ENCODE assay signal across 18 cellular contexts in the genomic region with DNA sequence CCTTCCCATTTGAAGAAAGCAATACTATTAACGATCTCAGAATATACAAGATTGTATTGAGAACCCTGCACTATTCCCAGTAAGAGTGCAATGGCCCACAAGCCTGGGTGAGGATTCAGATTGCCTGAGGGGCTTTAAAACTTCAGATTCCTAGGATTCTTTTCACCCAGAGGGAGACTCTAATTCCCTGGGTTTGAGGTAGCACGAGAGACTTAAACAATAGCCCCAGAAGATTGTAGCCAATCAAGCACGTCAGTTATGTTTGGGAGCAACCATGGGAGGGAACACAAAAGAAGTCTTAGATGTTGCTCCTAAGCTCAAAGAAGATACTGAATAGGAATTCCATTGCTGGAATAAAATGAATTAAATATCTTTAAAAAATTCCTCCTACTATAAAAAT. TPM values are rescaled to one million over a fixed set of nuclear protein-coding genes. Genes with fewer than 3 reads are reported as not detected.
DNase-seq lines count a peak whose midpoint lies in the region; TF ChIP-seq lines count a peak whose summit lies in the region.
"Had no signal": no experiment of that assay in that cellular context is flagged by ENCODE, and none has a peak within 500 bp of the region (broad histone marks: within the 10 kb centered on the region; RNA-seq: fewer than 3 reads in every experiment).

No MANE protein-coding gene starts in this region.

- H3K9me3 ChIP-seq in HAP-1 (no peaks in the 10 kb centered on the region), SJCRH30 (replicated peaks) (no peaks in the 10 kb centered on the region), iPS-18a (ENCODE audit: control insufficient read depth, low read depth, low read length) (no peaks in the 10 kb centered on the region), tibial nerve (no peaks in the 10 kb centered on the region), BE2C (no peaks in the 10 kb centered on the region)
- H3K9me3 ChIP-seq: ascending aorta, MG63 had no signal

- 56 to 70% methylated on average over 3 of the region's 3 CpGs for WGBS in tibial nerve, 2 donors

- H3K4me3 ChIP-seq in HAP-1 (no peak overlapping the region), SJCRH30 (peak overlapping the region; percentile 10; the same call in 1 of the 2 replicates), iPS-18a (ENCODE audit: low read length) (peak overlapping the region; percentile 23), tibial nerve (no peak overlapping the region), BE2C (ENCODE audit: low read depth, low read length) (no peak overlapping the region)
- H3K4me3 ChIP-seq: ascending aorta, MG63 had no signal

- peak overlapping the region; percentile 56 for H3K27ac Mint-ChIP-seq in osteocyte (ENCODE audit: unreplicated experiment)
- H3K27ac Mint-ChIP-seq: activated CD8-positive, alpha-beta T cell treated with anti-CD3 and anti-CD28 coated beads for 36 hours; activated naive CD4-positive, alpha-beta T cell treated with anti-CD3 and anti-CD28 coated beads, Interleukin-2, amount 10 ng/mL, durations not matched to agents 7 days and 5 days; activated T-cell treated with anti-CD3 and anti-CD28 coated beads, Interleukin-2, amount 50 U/mL, for 24 hours had no signal

- H3K4me1 Mint-ChIP-seq in osteocyte (ENCODE audit: unreplicated experiment): peaks cover 39% of the 10 kb centered on the region

- no peak for TF ChIP-seq POLR2A in tibial nerve (IDR thresholded peaks at IDR 0.05)

- no peak for TF ChIP-seq CTCF in osteocyte (IDR thresholded peaks at IDR 0.05)
- TF ChIP-seq CTCF in tibial nerve (IDR thresholded peaks at IDR 0.05): no peak
- TF ChIP-seq CTCF in BE2C (IDR thresholded peaks at IDR 0.05; ENCODE audit: low read depth, low read length): no peak

- in situ Hi-C loops in HAP-1 (cut with MboI; ENCODE audit: low sequenced_read_pairs): loop anchor here (25.0 kb wide), 1 partner anchor 715 kb away; a partner anchor contains a TSS

- H3K27ac ChIP-seq in SJCRH30: peak overlapping the region; percentile 76
- no peak overlapping the region for H3K27ac ChIP-seq in iPS-18a (ENCODE audit: low read length)
- H3K27ac ChIP-seq in tibial nerve: no peak overlapping the region
- H3K27ac ChIP-seq: ascending aorta, parathyroid adenoma had no signal

- no peak for TF ChIP-seq EP300 in tibial nerve (IDR thresholded peaks at IDR 0.05)

- H3K27me3 ChIP-seq in HAP-1 (ENCODE audit: low read depth) (no peaks in the 10 kb centered on the region), SJCRH30 (no peaks in the 10 kb centered on the region), iPS-18a (ENCODE audit: control insufficient read depth, insufficient read depth, low read length) (no peaks in the 10 kb centered on the region), tibial nerve (no peaks in the 10 kb centered on the region), BE2C (no peaks in the 10 kb centered on the region)
- H3K27me3 ChIP-seq: ascending aorta, MG63 had no signal

- no peaks in the 10 kb centered on the region for H3K9me3 Mint-ChIP-seq in osteocyte (ENCODE audit: unreplicated experiment)
- H3K9me3 Mint-ChIP-seq: activated CD8-positive, alpha-beta T cell treated with anti-CD3 and anti-CD28 coated beads for 36 hours; activated naive CD4-positive, alpha-beta T cell treated with anti-CD3 and anti-CD28 coated beads, Interleukin-2, amount 10 ng/mL, durations not matched to agents 7 days and 5 days; activated T-cell treated with anti-CD3 and anti-CD28 coated beads, Interleukin-2, amount 50 U/mL, for 24 hours had no signal

- H3K36me3 Mint-ChIP-seq in osteocyte (ENCODE audit: unreplicated experiment): peaks cover 18% of the 10 kb centered on the region

- no peak overlapping the region for H3K4me3 Mint-ChIP-seq in osteocyte (ENCODE audit: unreplicated experiment)
- H3K4me3 Mint-ChIP-seq: activated CD8-positive, alpha-beta T cell treated with anti-CD3 and anti-CD28 coated beads for 36 hours; activated naive CD4-positive, alpha-beta T cell treated with anti-CD3 and anti-CD28 coated beads, Interleukin-2, amount 10 ng/mL, durations not matched to agents 7 days and 5 days; activated T-cell treated with anti-CD3 and anti-CD28 coated beads, Interleukin-2, amount 50 U/mL, for 24 hours had no signal

- H3K4me1 ChIP-seq in HAP-1: peaks cover 52% of the 10 kb centered on the region
- peaks cover 33% of the 10 kb centered on the region for H3K4me1 ChIP-seq in SJCRH30
- peaks cover 29% of the 10 kb centered on the region for H3K4me1 ChIP-seq in iPS-18a (ENCODE audit: control insufficient read depth, low read depth, low read length)
- H3K4me1 ChIP-seq in tibial nerve: peaks cover 0 to 28% (median 2%) of the 10 kb centered on the region in 4 donors
- H3K4me1 ChIP-seq in BE2C: peaks cover 6% of the 10 kb centered on the region
- H3K4me1 ChIP-seq: parathyroid adenoma had no signal

- H3K27me3 Mint-ChIP-seq in osteocyte (ENCODE audit: unreplicated experiment): no peaks in the 10 kb centered on the region
- H3K27me3 Mint-ChIP-seq: activated CD8-positive, alpha-beta T cell treated with anti-CD3 and anti-CD28 coated beads for 36 hours; activated naive CD4-positive, alpha-beta T cell treated with anti-CD3 and anti-CD28 coated beads, Interleukin-2, amount 10 ng/mL, durations not matched to agents 7 days and 5 days; activated T-cell treated with anti-CD3 and anti-CD28 coated beads, Interleukin-2, amount 50 U/mL, for 24 hours had no signal

- DNase-seq in HAP-1 (ENCODE audit: low spot score in 2 of 2) (peak; percentile 66 to 95), SJCRH30 (peak; percentile 53 to 76), osteocyte (ENCODE audit: extremely low spot score, unreplicated experiment) (no peak), tibial nerve (ENCODE audit: low spot score in 2 of 2) (no peak), NCI-H82 (lab: John Stamatoyannopoulos, UW) (no peak), BE2C (no peak)
- DNase-seq in stimulated activated CD4-positive, alpha-beta T cell treated with anti-CD3 and anti-CD28 coated beads, Interleukin-2, amount 100 ng/mL, for 24 hours: no peak
- DNase-seq: activated CD8-positive, alpha-beta T cell treated with anti-CD3 and anti-CD28 coated beads for 36 hours; activated naive CD4-positive, alpha-beta T cell treated with anti-CD3 and anti-CD28 coated beads, Interleukin-2, amount 10 ng/mL, durations not matched to agents 7 days and 5 days; activated T-cell treated with anti-CD3 and anti-CD28 coated beads, Interleukin-2, amount 50 U/mL, for 24 hours; left colon; MG63; NCI-H146; SHP77 treated with DMSO at 0.1 percent for 48 hours; T-helper 2 cell had no signal

- no peak overlapping the region for H3K9ac ChIP-seq in iPS-18a (ENCODE audit: low read length)
- H3K9ac ChIP-seq: parathyroid adenoma had no signal

- H3K36me3 ChIP-seq in HAP-1 (replicated peaks) (no peaks in the 10 kb centered on the region; the same call in 1 of the 2 replicates), SJCRH30 (peaks cover 16% of the 10 kb centered on the region), iPS-18a (ENCODE audit: control insufficient read depth, low read depth, low read length) (peaks cover 5% of the 10 kb centered on the region), tibial nerve (peaks cover 0 to 4% (median 0%) of the 10 kb centered on the region in 3 donors), BE2C (peaks cover 10% of the 10 kb centered on the region)
- H3K36me3 ChIP-seq: ascending aorta had no signal

RNA-seq across cellular contexts. Expression of a gene that starts 17.9 kb away (rescaled TPM):
- total RNA-seq in SJCRH30 (2014; rRNA removed; shearing (Covaris generic)): 98.5 and 105 TPM in 2 replicates
- total RNA-seq in osteocyte (45.5 and 57.7 TPM in 2 replicates), tibial nerve (10 to 100 TPM; 44.4 to 59.0 (median 47.4) TPM)
- 53.0 TPM for polyA plus RNA-seq in BE2C (2012; ENCODE audit: insufficient read depth, insufficient read length, low read depth)

RNA-seq across cellular contexts. Expression of a gene that starts 18.0 kb away (rescaled TPM):
- 12.7 and 13.4 TPM in 2 replicates for total RNA-seq in SJCRH30 (2014; rRNA removed; shearing (Covaris generic))
- total RNA-seq in osteocyte: 9.4 and 10.4 TPM in 2 replicates
- total RNA-seq in tibial nerve: 10 to 100 TPM in 3 of 4 donors, 1 to 10 TPM in 1; 6.3 to 17.4 (median 11.8) TPM
- 7.4 TPM for polyA plus RNA-seq in BE2C (2012; ENCODE audit: insufficient read depth, insufficient read length, low read depth)

Comparison
In these comparisons a context has a peak if more than half of its experiments do, and no peak if none do; other contexts are left out.
1. DNase-seq: peak in HAP-1 (2 of 2) and SJCRH30 (2 of 2); none in osteocyte (single experiment), tibial nerve (0 of 2), stimulated activated CD4-positive, alpha-beta T cell treated with anti-CD3 and anti-CD28 coated beads, Interleukin-2, amount 100 ng/mL, for 24 hours (0 of 2), NCI-H82 (single experiment) and BE2C (single experiment).
2. H3K4me3 ChIP-seq: peak in SJCRH30 (single experiment) and iPS-18a (single experiment); none in HAP-1 (single experiment), tibial nerve (0 of 4) and BE2C (single experiment).